ENCODE assay signal across 1 cellular context in the genomic region with DNA sequence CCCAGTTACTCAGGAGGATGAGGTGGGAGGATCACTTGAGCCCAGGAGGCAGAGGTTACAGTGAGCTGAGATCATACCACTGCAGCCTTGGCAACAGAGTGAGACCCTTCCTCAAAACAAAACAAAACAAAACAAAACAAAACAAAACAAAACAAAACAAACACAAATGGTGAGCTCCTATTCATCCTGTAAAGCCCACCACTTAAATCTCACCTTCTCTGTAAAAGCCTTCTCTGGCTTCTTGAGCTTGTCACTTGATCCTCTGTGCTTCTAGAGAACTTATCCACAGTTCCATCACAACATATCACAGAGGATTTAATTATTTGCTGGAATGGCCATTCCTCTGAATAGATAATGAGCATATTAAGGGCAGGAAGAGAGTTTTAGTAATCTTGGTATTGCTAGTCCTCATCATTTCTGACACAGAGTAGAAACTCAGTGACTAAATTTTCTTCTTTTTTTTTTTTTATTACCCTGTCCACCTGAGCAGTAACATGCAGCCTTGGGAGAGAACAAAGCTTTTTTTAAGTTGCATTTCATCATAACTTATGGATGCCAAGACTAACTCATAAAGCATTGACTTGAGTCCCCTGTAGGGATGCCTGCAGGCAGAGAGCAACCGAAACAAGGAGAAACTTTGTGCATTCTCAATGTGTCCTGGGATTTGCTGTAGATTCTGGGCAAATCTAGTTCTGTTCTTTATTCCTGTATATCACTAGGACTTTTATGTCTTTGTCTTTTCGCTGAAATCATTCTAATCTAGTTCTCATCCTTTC.
A peak's percentile ranks its signal among the peaks of the same experiment; 100 is the strongest.
TF ChIP-seq lines count a peak whose summit lies in the region.

No MANE protein-coding gene starts in this region.

TF ChIP-seq in SK-N-SH treated with all-trans-retinoic acid at 6 μM for 48 hours, 23 proteins besides CTCF, POLR2A, EP300 and RAD21:
- TF ChIP-seq, protein P1, sequence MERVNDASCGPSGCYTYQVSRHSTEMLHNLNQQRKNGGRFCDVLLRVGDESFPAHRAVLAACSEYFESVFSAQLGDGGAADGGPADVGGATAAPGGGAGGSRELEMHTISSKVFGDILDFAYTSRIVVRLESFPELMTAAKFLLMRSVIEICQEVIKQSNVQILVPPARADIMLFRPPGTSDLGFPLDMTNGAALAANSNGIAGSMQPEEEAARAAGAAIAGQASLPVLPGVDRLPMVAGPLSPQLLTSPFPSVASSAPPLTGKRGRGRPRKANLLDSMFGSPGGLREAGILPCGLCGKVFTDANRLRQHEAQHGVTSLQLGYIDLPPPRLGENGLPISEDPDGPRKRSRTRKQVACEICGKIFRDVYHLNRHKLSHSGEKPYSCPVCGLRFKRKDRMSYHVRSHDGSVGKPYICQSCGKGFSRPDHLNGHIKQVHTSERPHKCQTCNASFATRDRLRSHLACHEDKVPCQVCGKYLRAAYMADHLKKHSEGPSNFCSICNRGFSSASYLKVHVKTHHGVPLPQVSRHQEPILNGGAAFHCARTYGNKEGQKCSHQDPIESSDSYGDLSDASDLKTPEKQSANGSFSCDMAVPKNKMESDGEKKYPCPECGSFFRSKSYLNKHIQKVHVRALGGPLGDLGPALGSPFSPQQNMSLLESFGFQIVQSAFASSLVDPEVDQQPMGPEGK (CRISPR knock-in tag; IDR thresholded peaks at IDR 0.05; ENCODE audit: borderline replicate concordance), result no peak
- no peak for TF ChIP-seq TCF4 (CRISPR knock-in tag; IDR thresholded peaks at IDR 0.05; ENCODE audit: borderline replicate concordance)
- peak; percentile 94 for TF ChIP-seq ZFP3 (CRISPR knock-in tag; IDR thresholded peaks at IDR 0.05)
- no peak for TF ChIP-seq ZNF565 (CRISPR knock-in tag; conservative IDR thresholded peaks at IDR 0.05; ENCODE audit: low read depth)
